Comparison of ENCODE assay signal across 2 cellular contexts in the genomic region with DNA sequence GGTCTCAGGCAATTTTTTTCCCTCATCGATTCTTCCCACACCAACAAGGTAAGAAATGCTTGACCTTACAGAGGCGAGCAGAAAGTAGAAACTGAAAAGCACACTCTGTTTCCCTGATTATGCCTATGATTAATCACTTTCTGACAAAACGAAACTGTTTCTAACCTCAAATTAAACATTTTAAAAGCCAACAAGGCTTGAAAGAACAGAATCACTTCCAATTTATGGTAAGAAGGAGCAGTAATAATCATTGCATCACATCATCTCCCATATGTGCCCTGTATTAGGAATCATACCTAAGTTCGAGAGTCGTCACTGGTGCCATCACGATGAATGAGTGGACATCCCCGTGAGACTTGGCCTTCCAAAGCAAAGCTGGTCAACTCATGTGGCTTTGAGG.
TF ChIP-seq lines count a peak whose summit lies in the region.

No MANE protein-coding gene starts in this region.

TF ChIP-seq in SK-N-SH treated with all-trans-retinoic acid at 6 μM for 48 hours, 23 proteins besides CTCF, POLR2A, EP300 and RAD21 (continued from another document):
- TF ChIP-seq CREB5 (CRISPR knock-in tag; IDR thresholded peaks at IDR 0.05; ENCODE audit: low read depth): no peak
- no peak for TF ChIP-seq GLIS3 (CRISPR knock-in tag; IDR thresholded peaks at IDR 0.05)
- no peak for TF ChIP-seq ISL1 (CRISPR knock-in tag; IDR thresholded peaks at IDR 0.05)
- no peak for TF ChIP-seq CSDC2 (CRISPR knock-in tag; IDR thresholded peaks at IDR 0.05)

TF ChIP-seq in HepG2, 621 proteins besides CTCF, POLR2A, EP300 and RAD21 (continued from another document):
- no peak for TF ChIP-seq ZXDC (CRISPR knock-in tag; IDR thresholded peaks at IDR 0.05)
- no peak for TF ChIP-seq SPEN (CRISPR knock-in tag; IDR thresholded peaks at IDR 0.05; ENCODE audit: low read depth)
- TF ChIP-seq TBL1XR1 (IDR thresholded peaks at IDR 0.05; ENCODE audit: borderline replicate concordance, low read length, partially characterized antibody): no peak
